ENCODE assay signal across 8 cellular contexts in the genomic region with DNA sequence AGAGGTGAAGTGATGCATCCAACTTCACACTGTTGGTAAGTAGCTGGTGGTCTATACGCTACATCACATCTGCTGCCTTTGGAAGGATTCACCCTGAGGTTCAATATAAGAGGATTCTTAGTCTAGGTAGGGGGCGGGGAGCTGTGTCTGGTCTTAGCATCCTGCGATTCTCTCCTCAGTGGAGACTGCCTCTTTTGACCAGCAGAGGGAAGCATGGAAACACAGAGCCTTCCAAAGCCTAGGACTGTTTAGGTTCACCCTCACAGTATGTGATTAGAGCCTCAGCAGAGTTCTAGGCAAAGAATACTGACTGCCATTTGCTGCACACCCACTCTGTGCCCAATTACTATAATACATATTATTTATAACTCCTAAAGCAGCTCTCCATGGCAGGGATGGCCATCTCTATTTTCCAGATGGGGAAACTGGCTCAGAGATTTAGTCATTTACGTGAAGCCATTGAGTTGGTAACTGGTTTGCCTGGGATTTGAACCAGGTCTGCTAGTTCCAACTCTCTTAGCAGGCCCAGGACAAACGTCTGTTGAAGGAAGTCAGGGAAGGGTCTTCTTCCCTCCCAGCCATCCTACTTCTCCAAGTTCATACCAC. TPM values are rescaled to one million over a fixed set of nuclear protein-coding genes. Genes with fewer than 3 reads are reported as not detected.
DNase-seq lines count a peak whose midpoint lies in the region; ATAC-seq and TF ChIP-seq lines count a peak whose summit lies in the region.

No MANE protein-coding gene starts in this region.

- DNase-seq in COLO668 (lab: John Stamatoyannopoulos, UW; ENCODE audit: unreplicated experiment), result peak; percentile 75
- peak; percentile 85 for DNase-seq in HPDE6-E6E7 (ENCODE audit: extremely low spot score)
- DNase-seq in NT2/D1 (ENCODE audit: low read depth, low spot score), result peak; percentile 70
- DNase-seq in dorsolateral prefrontal cortex, result peak in 5 of 10 donors; percentile 7 to 45 (median 38)
- peak; percentile 50 for DNase-seq in mesenchymal stem cell

- no peak for ATAC-seq in GM21381 (IDR thresholded peaks at IDR 0.05; ENCODE audit: unreplicated experiment)
- ATAC-seq in GM19463 (IDR thresholded peaks at IDR 0.05; ENCODE audit: unreplicated experiment), result no peak
- no peak for ATAC-seq in HG02571 (IDR thresholded peaks at IDR 0.05; ENCODE audit: unreplicated experiment)

- no peak overlapping the region for H3K4me2 ChIP-seq in mesenchymal stem cell (ENCODE audit: low read length, poor library complexity, severe bottlenecking)

- H3K4me1 ChIP-seq in NT2/D1 (ENCODE audit: insufficient read depth, insufficient read length) (no peaks in the 10 kb centered on the region), mesenchymal stem cell (ENCODE audit: control insufficient read depth, insufficient read depth, low read depth, low read length) (no peaks in the 10 kb centered on the region)

- TF ChIP-seq CTCF in dorsolateral prefrontal cortex (IDR thresholded peaks at IDR 0.05 in 54 of 56, conservative IDR thresholded peaks at IDR 0.05 in 2 of 56; ENCODE audit: low read depth in 1 of 56, partially characterized antibody in 56 of 56), result peak in 55 of 56 donors; percentile 28 to 75 (median 58)

- H3K27ac ChIP-seq in dorsolateral prefrontal cortex (no peak overlapping the region), mesenchymal stem cell (ENCODE audit: low read length, poor library complexity, severe bottlenecking) (no peak overlapping the region)

- no peak overlapping the region for H2BK120ac ChIP-seq in mesenchymal stem cell (ENCODE audit: low read depth, low read length)

- H2AK5ac ChIP-seq in mesenchymal stem cell (ENCODE audit: low read length, severe bottlenecking), result no peak overlapping the region

- H2AFZ ChIP-seq in mesenchymal stem cell (ENCODE audit: low read depth, low read length), result no peak overlapping the region

- no peak overlapping the region for H2BK5ac ChIP-seq in mesenchymal stem cell (ENCODE audit: low read depth, low read length, poor library complexity, severe bottlenecking)

- H3K9me3 ChIP-seq in NT2/D1 (ENCODE audit: insufficient read depth, low read length) (no peaks in the 10 kb centered on the region), mesenchymal stem cell (ENCODE audit: control insufficient read depth, low read length) (no peaks in the 10 kb centered on the region)

- H3K4me3 ChIP-seq in NT2/D1 (ENCODE audit: insufficient read length, low read depth) (no peak overlapping the region), dorsolateral prefrontal cortex (no peak overlapping the region), mesenchymal stem cell (ENCODE audit: insufficient read depth in 1 of 2, low read depth in 1 of 2, low read length in 2 of 2) (no peak overlapping the region)

- no peak overlapping the region for H2BK12ac ChIP-seq in mesenchymal stem cell (ENCODE audit: low read length in 2 of 2)

- no peak overlapping the region for H3K18ac ChIP-seq in mesenchymal stem cell (ENCODE audit: low read depth in 1 of 2, low read length in 2 of 2)

- H3K14ac ChIP-seq in mesenchymal stem cell (ENCODE audit: low read length in 2 of 2), result no peak overlapping the region

- no peak overlapping the region for H4K91ac ChIP-seq in mesenchymal stem cell (ENCODE audit: low read length)

- H4K8ac ChIP-seq in mesenchymal stem cell (ENCODE audit: low read length), result no peak overlapping the region

- H3K36me3 ChIP-seq in NT2/D1 (ENCODE audit: insufficient read depth, insufficient read length, low read length), result no peaks in the 10 kb centered on the region
- H3K36me3 ChIP-seq in mesenchymal stem cell (ENCODE audit: control insufficient read depth in 1 of 2, insufficient read depth in 2 of 2, low read depth in 1 of 2, low read length in 2 of 2), result no peaks in the 10 kb centered on the region

- H2BK15ac ChIP-seq in mesenchymal stem cell (ENCODE audit: low read depth, poor library complexity, severe bottlenecking), result no peak overlapping the region

- no peaks in the 10 kb centered on the region for H3K79me1 ChIP-seq in mesenchymal stem cell (replicated peaks; ENCODE audit: low read length, poor library complexity, severe bottlenecking)

- intact Hi-C loops in dorsolateral prefrontal cortex (cut with DNase I), result loop anchor here in 1 of 2 donors (10.0 kb wide), 1 partner anchor 427 kb away; no protein-coding TSS in a partner anchor

- no peak overlapping the region for H3K4ac ChIP-seq in mesenchymal stem cell (ENCODE audit: low read depth in 1 of 2, low read length in 2 of 2)

- H3K23ac ChIP-seq in mesenchymal stem cell (ENCODE audit: low read length in 2 of 2), result no peak overlapping the region

- H3K27me3 ChIP-seq in NT2/D1 (ENCODE audit: insufficient read depth, insufficient read length), result no peaks in the 10 kb centered on the region
- peaks cover 0 to 5% (median 0%) of the 10 kb centered on the region in 45 donors for H3K27me3 ChIP-seq in dorsolateral prefrontal cortex
- H3K27me3 ChIP-seq in mesenchymal stem cell (ENCODE audit: control insufficient read depth in 1 of 2, insufficient read depth in 1 of 2, low read length in 2 of 2), result peaks cover 21 to 32% of the 10 kb centered on the region in 2 experiments

- WGBS in mesenchymal stem cell, result 38% methylated on average over 5 of the region's 5 CpGs

- H3K9ac ChIP-seq in NT2/D1 (ENCODE audit: insufficient read length, low read depth) (no peak overlapping the region), mesenchymal stem cell (ENCODE audit: low read length) (no peak overlapping the region)

RNA-seq across cellular contexts. Expression of a gene that starts 28.9 kb away (rescaled TPM):
- total RNA-seq in dorsolateral prefrontal cortex, result 100 to 1,000 TPM in 14 of 120 experiments, 10 to 100 TPM in 106; 50.4 to 120 (median 78.0) TPM
- 61.1 TPM for polyA plus RNA-seq in mesenchymal stem cell (2013, experiment 1 of 2)
- polyA plus RNA-seq in mesenchymal stem cell (2013, experiment 2 of 2), result 59.2 TPM

RNA-seq across cellular contexts. Expression of a gene that starts 51.1 kb away (rescaled TPM):
- 1 to 10 TPM in 62 of 120 experiments, under 1 TPM in 32, not detected in 26; 0.33 to 6.1 (median 1.2) TPM for total RNA-seq in dorsolateral prefrontal cortex
- polyA plus RNA-seq in mesenchymal stem cell (2013, experiment 1 of 2), result not detected
- not detected for polyA plus RNA-seq in mesenchymal stem cell (2013, experiment 2 of 2)
